In genomic region chr10:24367688-24368087, GRCh38 we compare ENCODE assay signal across 21 cellular contexts.
DNase-seq lines count a peak whose midpoint lies in the region; ATAC-seq, FAIRE-seq and TF ChIP-seq lines count a peak whose summit lies in the region.
"Had no signal": no experiment of that assay in that cellular context is flagged by ENCODE, and none has a peak within 500 bp of the region (broad histone marks: within the 10 kb centered on the region; RNA-seq: fewer than 3 reads in every experiment).

No MANE protein-coding gene starts in this region.

- H3K4me3 ChIP-seq in HepG2 (replicated peaks in 1 of 3; ENCODE audit: insufficient read depth in 1 of 3, low read depth in 2 of 3, low read length in 3 of 3) (no peak overlapping the region), right lobe of liver (no peak overlapping the region)
- H3K4me3 ChIP-seq: A549; BLaER1 treated with 17β-estradiol and CSF1 and Interleukin-3, amounts not matched to agents 10 nM and 100 nM had no signal

- no peaks in the 10 kb centered on the region for H3K4me1 Mint-ChIP-seq in neural crest cell
- H3K4me1 Mint-ChIP-seq in HFFc6 (ENCODE audit: low read depth) = no peaks in the 10 kb centered on the region
- H3K4me1 Mint-ChIP-seq: B cell had no signal

- H3K4me3 Mint-ChIP-seq in neural crest cell (no peak overlapping the region), HFFc6 (no peak overlapping the region)
- H3K4me3 Mint-ChIP-seq: B cell; CD4-positive, alpha-beta T cell; CD8-positive, alpha-beta T cell had no signal

- H3K27me3 ChIP-seq in HepG2 (ENCODE audit: control insufficient read depth in 1 of 2, insufficient read depth in 2 of 2, low read length in 2 of 2) = no peaks in the 10 kb centered on the region
- no peaks in the 10 kb centered on the region for H3K27me3 ChIP-seq in right lobe of liver
- H3K27me3 ChIP-seq: BLaER1 treated with 17β-estradiol and CSF1 and Interleukin-3, amounts not matched to agents 10 nM and 100 nM had no signal

- FAIRE-seq in HepG2 (lab: Jason Lieb, UNC) = no peak
- FAIRE-seq: A549, D721Med, G401.6, GM12891, GM19239 had no signal

- H3K36me3 ChIP-seq in HepG2 (replicated peaks in 1 of 2; ENCODE audit: control insufficient read depth in 1 of 2, insufficient read depth in 2 of 2, low read length in 2 of 2) = peaks cover 0 to 1% of the 10 kb centered on the region in 2 experiments; a peak in 1 of 5 replicates
- no peaks in the 10 kb centered on the region for H3K36me3 ChIP-seq in right lobe of liver

- no peak for TF ChIP-seq CTCF in HepG2 (CRISPR knock-in tag; IDR thresholded peaks at IDR 0.05)
- no peak for TF ChIP-seq CTCF in right lobe of liver (IDR thresholded peaks at IDR 0.05)
- no peak for TF ChIP-seq CTCF in neural crest cell (conservative IDR thresholded peaks at IDR 0.05)
- no peak for TF ChIP-seq CTCF in HFFc6 (IDR thresholded peaks at IDR 0.05)

- peaks cover 4% of the 10 kb centered on the region for H3K36me3 Mint-ChIP-seq in neural crest cell (ENCODE audit: low read depth)
- no peaks in the 10 kb centered on the region for H3K36me3 Mint-ChIP-seq in HFFc6 (ENCODE audit: low read depth)
- H3K36me3 Mint-ChIP-seq: CD8-positive, alpha-beta T cell had no signal

- H3K27me3 Mint-ChIP-seq in neural crest cell (ENCODE audit: low read depth) (no peaks in the 10 kb centered on the region), HFFc6 (ENCODE audit: insufficient read depth) (peaks cover 9% of the 10 kb centered on the region)
- H3K27me3 Mint-ChIP-seq: B cell had no signal

- H3K27ac Mint-ChIP-seq in neural crest cell (ENCODE audit: unreplicated experiment) (peak overlapping the region; percentile 65), HFFc6 (no peak overlapping the region)
- H3K27ac Mint-ChIP-seq: B cell; CD4-positive, alpha-beta T cell; CD8-positive, alpha-beta T cell had no signal

- DNase-seq in HepG2 (ENCODE audit: low spot score) = no peak
- DNase-seq in right lobe of liver = no peak
- DNase-seq in neural crest cell (ENCODE audit: low read depth, low spot score) = no peak
- no peak for DNase-seq in HFFc6
- DNase-seq: AML-193; Caco-2; Calu3; CD4-positive, alpha-beta T cell; CD8-positive, alpha-beta T cell; DMS79 treated with DMSO at 0.1 percent for 48 hours; GF-D8 had no signal

- intact Hi-C loops in HepG2 (cut with micrococcal nuclease; ENCODE audit: unreplicated experiment) = no loop called here
- intact Hi-C loops in right lobe of liver (cut with DNase I) = no loop called here

- H3K9ac ChIP-seq in HepG2 (ENCODE audit: insufficient read depth, low read depth, low read length) = no peak overlapping the region
- H3K9ac ChIP-seq: BLaER1 treated with 17β-estradiol and CSF1 and Interleukin-3, amounts not matched to agents 10 nM and 100 nM had no signal

- ATAC-seq in HepG2 (no peak), right lobe of liver (no peak), HG02885 (IDR thresholded peaks at IDR 0.05; ENCODE audit: poor library complexity, unreplicated experiment) (no peak)
- ATAC-seq: A549; CD8-positive, alpha-beta T cell had no signal

- no peak overlapping the region for H3K4me2 ChIP-seq in HepG2 (ENCODE audit: low read depth, low read length)
- H3K4me2 ChIP-seq: A549; BLaER1 treated with 17β-estradiol and CSF1 and Interleukin-3, amounts not matched to agents 10 nM and 100 nM had no signal

- H3K27ac ChIP-seq in HepG2 (ENCODE audit: extremely low read length, insufficient read depth, low read length) = no peak overlapping the region
- H3K27ac ChIP-seq in right lobe of liver = no peak overlapping the region
- H3K27ac ChIP-seq: 22Rv1; A549; BLaER1 treated with 17β-estradiol and CSF1 and Interleukin-3, amounts not matched to agents 10 nM and 100 nM; C4-2B had no signal

- no peak overlapping the region for H2AFZ ChIP-seq in HepG2 (ENCODE audit: low read length)

- no peak for TF ChIP-seq RAD21 in HepG2 (CRISPR knock-in tag; IDR thresholded peaks at IDR 0.05)

- no peaks in the 10 kb centered on the region for H3K9me3 ChIP-seq in HepG2 (ENCODE audit: low read length)
- H3K9me3 ChIP-seq in right lobe of liver = no peaks in the 10 kb centered on the region
- H3K9me3 ChIP-seq: A549, Caco-2 had no signal

- TF ChIP-seq EP300 in HepG2 (IDR thresholded peaks at IDR 0.05; ENCODE audit: low read depth in 2 of 2, low read length in 2 of 2) (no peak), HepG2 (CRISPR knock-in tag; IDR thresholded peaks at IDR 0.05; ENCODE audit: borderline replicate concordance) (no peak)

- CTCF ChIA-PET in HepG2 (lab: Yijun Ruan, JAX; ENCODE audit: low intra/inter-chr PET ratio, low total read pairs) = no interaction called here

- BruUV-seq in HepG2 (replicated peaks; lab: Mats Ljungman, UMichigan) = no TSS peak

- in situ Hi-C loops in HepG2 (cut with HindIII; ENCODE audit: extremely low pct_ligation_motif_present, low pct_unique_long_range_greater_than_20kb) = no loop called here

- no peak for TF ChIP-seq POLR2A in HepG2 (IDR thresholded peaks at IDR 0.05; ENCODE audit: insufficient read depth in 1 of 2, low read depth in 2 of 2, low read length in 2 of 2)
- no peak for TF ChIP-seq POLR2A in right lobe of liver (IDR thresholded peaks at IDR 0.05)

- POLR2A ChIA-PET in HepG2 (lab: Yijun Ruan, JAX) = no interaction called here

- H4K20me1 ChIP-seq in HepG2 (ENCODE audit: insufficient read depth, low read length) = no peaks in the 10 kb centered on the region
- H4K20me1 ChIP-seq: BLaER1 treated with 17β-estradiol and CSF1 and Interleukin-3, amounts not matched to agents 10 nM and 100 nM had no signal

- H3K9me3 Mint-ChIP-seq in neural crest cell (peaks cover 6% of the 10 kb centered on the region), HFFc6 (no peaks in the 10 kb centered on the region)
- H3K9me3 Mint-ChIP-seq: CD4-positive, alpha-beta T cell had no signal

- WGBS in HepG2 (ENCODE audit: low lambda C conversion rate) = 100% methylated on average over 1 of the region's 1 CpG
- 44% methylated on average over 1 of the region's 1 CpG for WGBS in right lobe of liver (ENCODE audit: insufficient coverage, low coverage, low lambda C conversion rate, missing lambda C conversion rate)

- H3K79me2 ChIP-seq in HepG2 (ENCODE audit: insufficient read depth, low read length) = no peaks in the 10 kb centered on the region

- H3K4me1 ChIP-seq in HepG2 (ENCODE audit: insufficient read depth, low read length) (peaks cover 8% of the 10 kb centered on the region), right lobe of liver (no peaks in the 10 kb centered on the region)
- H3K4me1 ChIP-seq: A549 had no signal

TF ChIP-seq in HepG2, 621 proteins besides CTCF, POLR2A, EP300 and RAD21:
- TF ChIP-seq ZNF768 (CRISPR knock-in tag; IDR thresholded peaks at IDR 0.05) (peak; percentile 63; the same call in 1 of the 2 replicates), PHB2 (IDR thresholded peaks at IDR 0.05; ENCODE audit: partially characterized antibody) (no peak)
